In genomic region chr17:41632482-41633105, GRCh38 we compare ENCODE assay signal across 21 cellular contexts. TPM values are rescaled to one million over a fixed set of nuclear protein-coding genes. Genes with fewer than 3 reads are reported as not detected.
"Had no signal": no experiment of that assay in that cellular context is flagged by ENCODE, and none has a peak within 500 bp of the region (broad histone marks: within the 10 kb centered on the region; RNA-seq: fewer than 3 reads in every experiment).

No MANE protein-coding gene starts in this region.

- H3K27ac Mint-ChIP-seq: immature natural killer cell; mesothelial cell of epicardium; stimulated activated naive CD8-positive, alpha-beta T cell treated with anti-CD3 and anti-CD28 coated beads, Interleukin-15, Interleukin-2, amounts not matched to agents 100 ng/mL and 50 ng/mL, for 24 hours; type B pancreatic cell had no signal

- H3K27me3 ChIP-seq: ovary, sigmoid colon, spleen, suprapubic skin had no signal

- H3K9me3 Mint-ChIP-seq: immature natural killer cell; mesothelial cell of epicardium; neural crest cell; stimulated activated naive CD8-positive, alpha-beta T cell treated with anti-CD3 and anti-CD28 coated beads, Interleukin-15, Interleukin-2, amounts not matched to agents 100 ng/mL and 50 ng/mL, for 24 hours; type B pancreatic cell had no signal

- H3K4me1 ChIP-seq: lower lobe of right lung had no signal

- FAIRE-seq: frontal cortex had no signal

- H3K27ac ChIP-seq: epithelial cell of prostate, lower lobe of right lung, ovary, sigmoid colon, spleen, suprapubic skin had no signal

- DNase-seq: activated CD4-positive, CD25-positive, alpha-beta regulatory T cell treated with anti-CD3 and anti-CD28 coated beads, Interleukin-2, amount 50 U/mL, for 72 hours; activated naive CD4-positive, alpha-beta T cell treated with Interleukin-2 at 50 U/mL for 16 hours; anterior cingulate cortex; cerebellar nuclear complex; effector memory CD4-positive, alpha-beta T cell; head of caudate nucleus; immature natural killer cell; left cardiac atrium; lower lobe of right lung; ovary; sigmoid colon; spleen had no signal

- H3K9me3 ChIP-seq: lower lobe of right lung, ovary, sigmoid colon, spleen, suprapubic skin had no signal

- H3K36me3 Mint-ChIP-seq: immature natural killer cell, mesothelial cell of epicardium, type B pancreatic cell had no signal

- H3K36me3 ChIP-seq: lower lobe of right lung, ovary, sigmoid colon, spleen, suprapubic skin had no signal

- ATAC-seq: left cardiac atrium, lower lobe of right lung had no signal

- H3K27me3 Mint-ChIP-seq: stimulated activated naive CD8-positive, alpha-beta T cell treated with anti-CD3 and anti-CD28 coated beads, Interleukin-15, Interleukin-2, amounts not matched to agents 100 ng/mL and 50 ng/mL, for 24 hours; type B pancreatic cell had no signal

- H3K4me3 Mint-ChIP-seq: immature natural killer cell; mesothelial cell of epicardium; neural crest cell; stimulated activated naive CD8-positive, alpha-beta T cell treated with anti-CD3 and anti-CD28 coated beads, Interleukin-15, Interleukin-2, amounts not matched to agents 100 ng/mL and 50 ng/mL, for 24 hours; type B pancreatic cell had no signal

- H3K4me1 Mint-ChIP-seq: immature natural killer cell had no signal

- H3K4me3 ChIP-seq: lower lobe of right lung, ovary, sigmoid colon, spleen, suprapubic skin had no signal

RNA-seq across cellular contexts. Expression of gene KRT17, which starts 8.2 kb away (rescaled TPM):
- total RNA-seq: left cardiac atrium, neural crest cell had no signal
- polyA plus RNA-seq: immature natural killer cell had no signal

RNA-seq across cellular contexts. Expression of gene KRT16, which starts 20.0 kb away (rescaled TPM):
- total RNA-seq: activated CD8-positive, alpha-beta memory T cell treated with anti-CD3 and anti-CD28 coated beads for 36 hours; frontal cortex; lower lobe of right lung; neural crest cell; spleen; T-helper 1 cell treated with Interleukin-12 subunit alpha and Interleukin-12 subunit beta and Interleukin-4 antibody, amounts not matched to agents 30 ng/mL and 1 ng/mL, for 36 hours had no signal
- polyA plus RNA-seq: immature natural killer cell, ovary had no signal

RNA-seq across cellular contexts. Expression of gene KRT14, which starts 45.9 kb away (rescaled TPM):
- total RNA-seq: activated CD8-positive, alpha-beta memory T cell treated with anti-CD3 and anti-CD28 coated beads for 36 hours; frontal cortex; lower lobe of right lung; mesothelial cell of epicardium; neural crest cell; sigmoid colon; T-helper 1 cell treated with Interleukin-12 subunit alpha and Interleukin-12 subunit beta and Interleukin-4 antibody, amounts not matched to agents 30 ng/mL and 1 ng/mL, for 36 hours had no signal
- polyA plus RNA-seq: immature natural killer cell, ovary had no signal
